Comparison of ENCODE assay signal across 14 cellular contexts in the genomic region with DNA sequence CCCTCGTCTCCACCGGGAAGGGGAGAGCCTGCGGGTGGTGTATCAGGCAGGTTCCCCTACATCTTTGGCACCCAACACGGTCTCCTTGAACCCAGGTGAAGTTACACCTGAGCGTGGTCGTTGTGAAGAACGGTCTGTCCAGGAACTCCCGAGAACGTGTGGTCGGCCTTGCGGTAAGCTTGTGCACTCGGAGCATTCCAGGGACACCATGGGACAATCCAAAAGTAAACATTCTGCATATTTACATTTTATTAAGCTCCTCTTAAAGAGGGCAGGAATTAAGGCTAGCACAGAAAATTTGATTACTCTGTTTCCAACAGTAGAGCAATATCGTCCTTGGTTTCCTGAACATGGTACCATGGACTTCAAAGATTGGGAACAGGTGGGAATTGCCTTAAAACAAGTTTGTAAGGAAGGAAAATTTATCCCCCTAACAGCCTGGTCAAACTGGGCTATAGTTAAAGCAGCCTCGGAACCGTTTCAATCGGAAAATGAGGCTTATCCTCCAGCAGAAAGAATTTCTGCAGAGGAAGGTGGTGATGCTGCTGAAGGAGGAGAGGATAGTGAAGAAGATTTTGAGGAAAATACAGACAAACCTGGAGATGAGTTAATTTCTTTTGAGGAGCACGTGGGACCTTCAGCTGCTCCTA. TPM values are rescaled to one million over a fixed set of nuclear protein-coding genes. Genes with fewer than 3 reads are reported as not detected.
DNase-seq lines count a peak whose midpoint lies in the region; ATAC-seq, FAIRE-seq and TF ChIP-seq lines count a peak whose summit lies in the region.
"Had no signal": no experiment of that assay in that cellular context is flagged by ENCODE, and none has a peak within 500 bp of the region (broad histone marks: within the 10 kb centered on the region; RNA-seq: fewer than 3 reads in every experiment).

No MANE protein-coding gene starts in this region.

- peaks cover 53 to 67% (median 61%) of the 10 kb centered on the region in 10 experiments for H3K4me1 ChIP-seq in BLaER1 treated with 17β-estradiol and CSF1 and Interleukin-3, amounts not matched to agents 10 nM and 100 nM
- H3K4me1 ChIP-seq in MM.1S (ENCODE audit: low read length) = peaks cover 4% of the 10 kb centered on the region
- peaks cover 11% of the 10 kb centered on the region for H3K4me1 ChIP-seq in endothelial cell of umbilical vein (ENCODE audit: control insufficient read depth, extremely low read depth, insufficient read depth, low read length)
- H3K4me1 ChIP-seq in osteoblast (ENCODE audit: insufficient read depth, low read length) = peaks cover 13% of the 10 kb centered on the region

- H2AFZ ChIP-seq in MM.1S (ENCODE audit: low read length) = no peak overlapping the region
- H2AFZ ChIP-seq in endothelial cell of umbilical vein (ENCODE audit: low read depth, low read length) = no peak overlapping the region
- H2AFZ ChIP-seq in osteoblast (ENCODE audit: low read length) = no peak overlapping the region

- no peak for DNase-seq in MM.1S
- no peak for DNase-seq in endothelial cell of umbilical vein (ENCODE audit: low read depth, low spot score)
- peak; percentile 85 for DNase-seq in osteoblast (ENCODE audit: insufficient read length, low spot score, missing footprints)
- DNase-seq in cerebellar cortex (ENCODE audit: low spot score) = no peak
- no peak for DNase-seq in UCSD-AML1 (lab: John Stamatoyannopoulos, UW; ENCODE audit: unreplicated experiment)
- DNase-seq in activated T-helper 1 cell treated with anti-CD3 and anti-CD28 coated beads, Interleukin-12 subunit alpha, Interleukin-12 subunit beta, Interleukin-2, Interleukin-4 antibody, amounts not matched to agents 30 ng/mL and 10 ng/mL and 1 ng/mL, durations not matched to agents 14 hours and 24 hours and 36 hours (ENCODE audit: low spot score) = no peak
- DNase-seq: cortex of kidney had no signal

- TF ChIP-seq CTCF in MM.1S (IDR thresholded peaks at IDR 0.05; ENCODE audit: low read length) = no peak
- TF ChIP-seq CTCF in endothelial cell of umbilical vein (IDR thresholded peaks at IDR 0.05; ENCODE audit: extremely low read depth in 1 of 2, insufficient read depth in 1 of 2, low read depth in 1 of 2, low read length in 2 of 2) = no peak
- no peak for TF ChIP-seq CTCF in osteoblast (IDR thresholded peaks at IDR 0.05; ENCODE audit: extremely low read depth, low read depth, low read length)

- H3K27ac Mint-ChIP-seq in activated T-helper 1 cell treated with anti-CD3 and anti-CD28 coated beads, Interleukin-12 subunit alpha, Interleukin-12 subunit beta, Interleukin-2, Interleukin-4 antibody, amounts not matched to agents 30 ng/mL and 10 ng/mL and 1 ng/mL, durations not matched to agents 14 hours and 24 hours and 36 hours = no peak overlapping the region
- H3K27ac Mint-ChIP-seq: activated CD4-positive, alpha-beta T cell treated with anti-CD3 and anti-CD28 coated beads, Interleukin-2, amount 10 ng/mL, durations not matched to agents 24 days and 14 days; T-helper 2 cell treated with Interferon-gamma antibody and Interleukin-4, amounts not matched to agents 5 μg/mL and 100 μg/mL, for 36 hours had no signal

- H3K36me3 Mint-ChIP-seq in activated T-helper 1 cell treated with anti-CD3 and anti-CD28 coated beads, Interleukin-12 subunit alpha, Interleukin-12 subunit beta, Interleukin-2, Interleukin-4 antibody, amounts not matched to agents 30 ng/mL and 10 ng/mL and 1 ng/mL, durations not matched to agents 14 hours and 24 hours and 36 hours (ENCODE audit: low read depth) = no peaks in the 10 kb centered on the region

- no peaks in the 10 kb centered on the region for H3K9me2 ChIP-seq in MM.1S (replicated peaks; ENCODE audit: insufficient read depth, low read length)

- H3K27me3 ChIP-seq in BLaER1 treated with 17β-estradiol and CSF1 and Interleukin-3, amounts not matched to agents 10 nM and 100 nM = peaks cover 17 to 32% (median 19%) of the 10 kb centered on the region in 11 experiments
- H3K27me3 ChIP-seq in MM.1S (replicated peaks; ENCODE audit: insufficient read depth, low read length) = peaks cover 81% of the 10 kb centered on the region
- peaks cover 22 to 32% of the 10 kb centered on the region in 2 experiments for H3K27me3 ChIP-seq in endothelial cell of umbilical vein (ENCODE audit: control insufficient read depth in 2 of 2, insufficient read depth in 2 of 2, low read length in 2 of 2)
- H3K27me3 ChIP-seq in osteoblast (ENCODE audit: insufficient read depth, low read length) = peaks cover 60% of the 10 kb centered on the region

- H4K20me1 ChIP-seq in BLaER1 treated with 17β-estradiol and CSF1 and Interleukin-3, amounts not matched to agents 10 nM and 100 nM = no peaks in the 10 kb centered on the region
- no peaks in the 10 kb centered on the region for H4K20me1 ChIP-seq in MM.1S (ENCODE audit: insufficient read depth, low read length)
- no peaks in the 10 kb centered on the region for H4K20me1 ChIP-seq in endothelial cell of umbilical vein (replicated peaks; ENCODE audit: control insufficient read depth, extremely low read depth, insufficient read depth, low read length)
- no peaks in the 10 kb centered on the region for H4K20me1 ChIP-seq in osteoblast (ENCODE audit: insufficient read depth, low read length)

- intact Hi-C loops in endothelial cell of umbilical vein (cut with micrococcal nuclease) = loop anchor here (1.0 to 5.0 kb wide), 5 partner anchors 40 to 235 kb away; no protein-coding TSS in a partner anchor
- intact Hi-C loops in activated T-helper 1 cell treated with anti-CD3 and anti-CD28 coated beads, Interleukin-12 subunit alpha, Interleukin-12 subunit beta, Interleukin-2, Interleukin-4 antibody, amounts not matched to agents 30 ng/mL and 10 ng/mL and 1 ng/mL, durations not matched to agents 14 hours and 24 hours and 36 hours (cut with micrococcal nuclease) = loop anchor here (1.0 to 5.0 kb wide), 10 partner anchors 16 to 880 kb away; a partner anchor contains a TSS

- dilution Hi-C loops in endothelial cell of umbilical vein (cut with MboI; ENCODE audit: extremely low pct_ligation_motif_present, low sequenced_read_pairs) = no loop called here

- TF ChIP-seq POLR2A in endothelial cell of umbilical vein (IDR thresholded peaks at IDR 0.05; ENCODE audit: low read depth, low read length) = no peak

- H3K4me1 Mint-ChIP-seq in activated T-helper 1 cell treated with anti-CD3 and anti-CD28 coated beads, Interleukin-12 subunit alpha, Interleukin-12 subunit beta, Interleukin-2, Interleukin-4 antibody, amounts not matched to agents 30 ng/mL and 10 ng/mL and 1 ng/mL, durations not matched to agents 14 hours and 24 hours and 36 hours (ENCODE audit: low read depth) = peaks cover 27% of the 10 kb centered on the region

- no peaks in the 10 kb centered on the region for H3K9me3 Mint-ChIP-seq in activated T-helper 1 cell treated with anti-CD3 and anti-CD28 coated beads, Interleukin-12 subunit alpha, Interleukin-12 subunit beta, Interleukin-2, Interleukin-4 antibody, amounts not matched to agents 30 ng/mL and 10 ng/mL and 1 ng/mL, durations not matched to agents 14 hours and 24 hours and 36 hours
- H3K9me3 Mint-ChIP-seq: activated CD4-positive, alpha-beta T cell treated with anti-CD3 and anti-CD28 coated beads, Interleukin-2, amount 10 ng/mL, durations not matched to agents 24 days and 14 days; T-helper 2 cell treated with Interferon-gamma antibody and Interleukin-4, amounts not matched to agents 5 μg/mL and 100 μg/mL, for 36 hours had no signal

- H3F3A ChIP-seq in MM.1S (ENCODE audit: insufficient read depth, low read length) = no peaks in the 10 kb centered on the region

- peaks cover 44% of the 10 kb centered on the region for H3K27me3 Mint-ChIP-seq in activated T-helper 1 cell treated with anti-CD3 and anti-CD28 coated beads, Interleukin-12 subunit alpha, Interleukin-12 subunit beta, Interleukin-2, Interleukin-4 antibody, amounts not matched to agents 30 ng/mL and 10 ng/mL and 1 ng/mL, durations not matched to agents 14 hours and 24 hours and 36 hours (ENCODE audit: insufficient read depth)

- H3K27ac ChIP-seq in BLaER1 treated with 17β-estradiol and CSF1 and Interleukin-3, amounts not matched to agents 10 nM and 100 nM = peak overlapping the region; percentile 78 to 99 (median 95)
- H3K27ac ChIP-seq in MM.1S (ENCODE audit: low read length) (no peak overlapping the region), endothelial cell of umbilical vein (ENCODE audit: insufficient read depth, low read depth, low read length) (no peak overlapping the region), osteoblast (ENCODE audit: low read depth, low read length) (no peak overlapping the region)
- H3K27ac ChIP-seq: thoracic aorta had no signal

- no peak for ATAC-seq in HG03025 (IDR thresholded peaks at IDR 0.05; ENCODE audit: low FRiP score, unreplicated experiment)

- BruUV-seq in endothelial cell of umbilical vein (replicated peaks; lab: Mats Ljungman, UMichigan) = no TSS peak

- H3K9me3 ChIP-seq in BLaER1 treated with 17β-estradiol and CSF1 and Interleukin-3, amounts not matched to agents 10 nM and 100 nM (replicated peaks in 1 of 11) = no peaks in the 10 kb centered on the region
- H3K9me3 ChIP-seq in MM.1S (replicated peaks; ENCODE audit: insufficient read depth, low read length) (no peaks in the 10 kb centered on the region), endothelial cell of umbilical vein (replicated peaks; ENCODE audit: control insufficient read depth, insufficient read depth, low read length) (no peaks in the 10 kb centered on the region), osteoblast (ENCODE audit: low read depth, low read length) (no peaks in the 10 kb centered on the region)
- H3K9me3 ChIP-seq: pancreas, thoracic aorta had no signal

- POLR2A ChIA-PET in endothelial cell of umbilical vein (lab: Charles Lee) = no interaction called here

- FAIRE-seq in endothelial cell of umbilical vein (lab: Jason Lieb, UNC) = no peak

- no peaks in the 10 kb centered on the region for H3K9me1 ChIP-seq in endothelial cell of umbilical vein (replicated peaks; ENCODE audit: control insufficient read depth, extremely low read depth, insufficient read depth, low read length)

- peak overlapping the region in 8 of 10 experiments; percentile 4 to 51 (median 42); a peak in 14 of 20 replicates for H3K4me3 ChIP-seq in BLaER1 treated with 17β-estradiol and CSF1 and Interleukin-3, amounts not matched to agents 10 nM and 100 nM
- H3K4me3 ChIP-seq in MM.1S (ENCODE audit: low read length) (no peak overlapping the region), endothelial cell of umbilical vein (replicated peaks in 1 of 3; ENCODE audit: insufficient read depth in 1 of 3, low read depth in 1 of 3, low read length in 3 of 3) (no peak overlapping the region), osteoblast (ENCODE audit: insufficient read depth, low read length) (no peak overlapping the region)
- H3K4me3 ChIP-seq: pancreas, thoracic aorta had no signal

- H3K4me2 ChIP-seq in BLaER1 treated with 17β-estradiol and CSF1 and Interleukin-3, amounts not matched to agents 10 nM and 100 nM = peak overlapping the region; percentile 87 to 99 (median 93)
- H3K4me2 ChIP-seq in MM.1S (ENCODE audit: low read depth, low read length) (0 out of 2 replicates have a peak overlapping the region, but pooled peaks have one; percentile 7), endothelial cell of umbilical vein (ENCODE audit: insufficient read depth, low read length) (no peak overlapping the region), osteoblast (ENCODE audit: insufficient read depth, low read length) (no peak overlapping the region)

- H3K36me3 ChIP-seq in BLaER1 treated with 17β-estradiol and CSF1 and Interleukin-3, amounts not matched to agents 10 nM and 100 nM = no peaks in the 10 kb centered on the region
- H3K36me3 ChIP-seq in MM.1S (replicated peaks; ENCODE audit: insufficient read depth, low read length) (no peaks in the 10 kb centered on the region), endothelial cell of umbilical vein (ENCODE audit: control insufficient read depth in 2 of 2, extremely low read depth in 1 of 2, insufficient read depth in 2 of 2, low read length in 2 of 2) (no peaks in the 10 kb centered on the region), osteoblast (ENCODE audit: insufficient read depth, low read length) (no peaks in the 10 kb centered on the region)
- H3K36me3 ChIP-seq: pancreas, thoracic aorta had no signal

- H3K79me2 ChIP-seq in MM.1S (ENCODE audit: low read length) = no peaks in the 10 kb centered on the region
- no peaks in the 10 kb centered on the region for H3K79me2 ChIP-seq in endothelial cell of umbilical vein (ENCODE audit: control insufficient read depth, insufficient read depth, low read length)
- no peaks in the 10 kb centered on the region for H3K79me2 ChIP-seq in osteoblast (ENCODE audit: insufficient read depth, low read length)

- CTCF ChIA-PET in endothelial cell of umbilical vein (lab: Charles Lee) = interaction anchor here (0.7 to 11.0 kb wide), 40 partner anchors 10 to 468 kb away, joined by 3 to 191 read pairs (median 5); a partner anchor contains a TSS

- H3K4me3 Mint-ChIP-seq in activated T-helper 1 cell treated with anti-CD3 and anti-CD28 coated beads, Interleukin-12 subunit alpha, Interleukin-12 subunit beta, Interleukin-2, Interleukin-4 antibody, amounts not matched to agents 30 ng/mL and 10 ng/mL and 1 ng/mL, durations not matched to agents 14 hours and 24 hours and 36 hours = no peak overlapping the region
- H3K4me3 Mint-ChIP-seq: activated CD4-positive, alpha-beta T cell treated with anti-CD3 and anti-CD28 coated beads, Interleukin-2, amount 10 ng/mL, durations not matched to agents 24 days and 14 days; T-helper 2 cell treated with Interferon-gamma antibody and Interleukin-4, amounts not matched to agents 5 μg/mL and 100 μg/mL, for 36 hours had no signal

- H3K9ac ChIP-seq in BLaER1 treated with 17β-estradiol and CSF1 and Interleukin-3, amounts not matched to agents 10 nM and 100 nM = peak overlapping the region; percentile 64 to 86 (median 80); a peak in 21 of 22 replicates
- no peak overlapping the region for H3K9ac ChIP-seq in MM.1S (ENCODE audit: low read length)
- H3K9ac ChIP-seq in endothelial cell of umbilical vein (replicated peaks; ENCODE audit: extremely low read depth, insufficient read depth, low read length) = no peak overlapping the region

RNA-seq across cellular contexts. Expression of a gene that starts 18.2 kb away (rescaled TPM):
- total RNA-seq in endothelial cell of umbilical vein (not detected in 2 replicates), osteoblast (under 0.01 TPM in 2 replicates)
- not detected in 2 replicates for polyA plus RNA-seq in endothelial cell of umbilical vein
- polyA plus RNA-seq in endothelial cell of umbilical vein (2011; cell fraction: cytosol; rRNA removed) = not detected in 2 replicates
- polyA plus RNA-seq in endothelial cell of umbilical vein (2011; cell fraction: nucleus; rRNA removed) = not detected in 2 replicates
- not detected in 2 replicates for polyA plus RNA-seq in endothelial cell of umbilical vein (2012)
- not detected in 2 replicates for polyA minus RNA-seq in endothelial cell of umbilical vein
- not detected for polyA minus RNA-seq in endothelial cell of umbilical vein (2011; cell fraction: cytosol; rRNA and poly(A)+ RNA removed)
- not detected in 2 replicates for polyA minus RNA-seq in endothelial cell of umbilical vein (2011; cell fraction: nucleus; rRNA and poly(A)+ RNA removed)
- total RNA-seq in activated T-helper 1 cell treated with anti-CD3 and anti-CD28 coated beads, Interleukin-12 subunit alpha, Interleukin-12 subunit beta, Interleukin-2, Interleukin-4 antibody, amounts not matched to agents 30 ng/mL and 10 ng/mL and 1 ng/mL, durations not matched to agents 14 hours and 24 hours and 36 hours = not detected in 2 replicates
- total RNA-seq: activated CD4-positive, alpha-beta T cell treated with anti-CD3 and anti-CD28 coated beads, Interleukin-2, amount 10 ng/mL, durations not matched to agents 24 days and 14 days; IMR-90 had no signal
- polyA plus RNA-seq: IMR-90 had no signal

RNA-seq across cellular contexts. Expression of a gene that starts 30.4 kb away (rescaled TPM):
- not detected in 2 replicates for total RNA-seq in endothelial cell of umbilical vein
- not detected in 2 replicates for polyA plus RNA-seq in endothelial cell of umbilical vein
- polyA plus RNA-seq in endothelial cell of umbilical vein (2011; cell fraction: cytosol; rRNA removed) = not detected in 2 replicates
- not detected in 2 replicates for polyA plus RNA-seq in endothelial cell of umbilical vein (2011; cell fraction: nucleus; rRNA removed)
- not detected in 2 replicates for polyA plus RNA-seq in endothelial cell of umbilical vein (2012)
- not detected in 2 replicates for polyA minus RNA-seq in endothelial cell of umbilical vein
- 1.6 TPM for polyA minus RNA-seq in endothelial cell of umbilical vein (2011; cell fraction: cytosol; rRNA and poly(A)+ RNA removed)
- not detected in 2 replicates for polyA minus RNA-seq in endothelial cell of umbilical vein (2011; cell fraction: nucleus; rRNA and poly(A)+ RNA removed)
- not detected in 2 replicates for total RNA-seq in osteoblast
- total RNA-seq in activated T-helper 1 cell treated with anti-CD3 and anti-CD28 coated beads, Interleukin-12 subunit alpha, Interleukin-12 subunit beta, Interleukin-2, Interleukin-4 antibody, amounts not matched to agents 30 ng/mL and 10 ng/mL and 1 ng/mL, durations not matched to agents 14 hours and 24 hours and 36 hours = 0.51 and 0.78 TPM in 2 replicates
- total RNA-seq: IMR-90, thoracic aorta had no signal
- polyA plus RNA-seq: IMR-90 had no signal

RNA-seq across cellular contexts. Expression of a gene that starts 54.7 kb away (rescaled TPM):
- total RNA-seq in endothelial cell of umbilical vein (not detected in 2 replicates), osteoblast (not detected in 2 replicates)
- polyA plus RNA-seq in endothelial cell of umbilical vein = not detected in 2 replicates
- not detected in 2 replicates for polyA plus RNA-seq in endothelial cell of umbilical vein (2011; cell fraction: cytosol; rRNA removed)
- not detected in 2 replicates for polyA plus RNA-seq in endothelial cell of umbilical vein (2011; cell fraction: nucleus; rRNA removed)
- polyA plus RNA-seq in endothelial cell of umbilical vein (2012) = not detected in 2 replicates
- not detected in 2 replicates for polyA minus RNA-seq in endothelial cell of umbilical vein
- polyA minus RNA-seq in endothelial cell of umbilical vein (2011; cell fraction: cytosol; rRNA and poly(A)+ RNA removed) = not detected
- not detected in 2 replicates for polyA minus RNA-seq in endothelial cell of umbilical vein (2011; cell fraction: nucleus; rRNA and poly(A)+ RNA removed)
- total RNA-seq in activated T-helper 1 cell treated with anti-CD3 and anti-CD28 coated beads, Interleukin-12 subunit alpha, Interleukin-12 subunit beta, Interleukin-2, Interleukin-4 antibody, amounts not matched to agents 30 ng/mL and 10 ng/mL and 1 ng/mL, durations not matched to agents 14 hours and 24 hours and 36 hours = not detected in 2 replicates
- total RNA-seq: activated CD4-positive, alpha-beta T cell treated with anti-CD3 and anti-CD28 coated beads, Interleukin-2, amount 10 ng/mL, durations not matched to agents 24 days and 14 days; IMR-90; thoracic aorta had no signal

Comparison
In these comparisons a context has a peak if more than half of its experiments do, and no peak if none do; other contexts are left out.
1. H3K27ac ChIP-seq: peak in BLaER1 treated with 17β-estradiol and CSF1 and Interleukin-3, amounts not matched to agents 10 nM and 100 nM (11 of 11); none in MM.1S (single experiment), endothelial cell of umbilical vein (single experiment) and osteoblast (single experiment).
2. H3K4me2 ChIP-seq: peak in BLaER1 treated with 17β-estradiol and CSF1 and Interleukin-3, amounts not matched to agents 10 nM and 100 nM (11 of 11) and MM.1S (single experiment); none in endothelial cell of umbilical vein (single experiment) and osteoblast (single experiment).
3. H3K4me3 ChIP-seq: peak in BLaER1 treated with 17β-estradiol and CSF1 and Interleukin-3, amounts not matched to agents 10 nM and 100 nM (8 of 10); none in MM.1S (single experiment), endothelial cell of umbilical vein (0 of 3) and osteoblast (single experiment).
4. H3K9ac ChIP-seq: peak in BLaER1 treated with 17β-estradiol and CSF1 and Interleukin-3, amounts not matched to agents 10 nM and 100 nM (11 of 11); none in MM.1S (single experiment) and endothelial cell of umbilical vein (single experiment).